ENCODE assay signal across 17 cellular contexts in genomic region chr4:110669663-110670062, GRCh38. TPM values are rescaled to one million over a fixed set of nuclear protein-coding genes. Genes with fewer than 3 reads are reported as not detected.
DNase-seq lines count a peak whose midpoint lies in the region; ATAC-seq and TF ChIP-seq lines count a peak whose summit lies in the region.
"Had no signal": no experiment of that assay in that cellular context is flagged by ENCODE, and none has a peak within 500 bp of the region (broad histone marks: within the 10 kb centered on the region; RNA-seq: fewer than 3 reads in every experiment).

No MANE protein-coding gene starts in this region.

- no peaks in the 10 kb centered on the region for H3K36me3 ChIP-seq in lower lobe of right lung
- H3K36me3 ChIP-seq: BLaER1 had no signal

- H3K4me3 ChIP-seq in lower lobe of right lung = no peak overlapping the region
- H3K4me3 ChIP-seq: BLaER1 had no signal

- no peak for TF ChIP-seq CTCF in lower lobe of right lung (IDR thresholded peaks at IDR 0.05)

- H3K4me1 ChIP-seq in lower lobe of right lung = no peaks in the 10 kb centered on the region
- H3K4me1 ChIP-seq: BLaER1 had no signal

- no peaks in the 10 kb centered on the region for H3K9me3 ChIP-seq in lower lobe of right lung
- H3K9me3 ChIP-seq: BLaER1 had no signal

- intact Hi-C loops in lower lobe of right lung (cut with DNase I) (no loop called here), posterior vena cava (cut with DNase I) (no loop called here)

- no peaks in the 10 kb centered on the region for H3K27me3 ChIP-seq in lower lobe of right lung (ENCODE audit: low read depth)
- H3K27me3 ChIP-seq: BLaER1 had no signal

- H3K27ac ChIP-seq in lower lobe of right lung = no peak overlapping the region
- H3K27ac ChIP-seq: BLaER1, HL-60, RWPE1 had no signal

- DNase-seq in M059J (ENCODE audit: low read depth) (peak; percentile 67), amniotic epithelial cell (ENCODE audit: low read depth) (peak; percentile 42), lower lobe of right lung (no peak), posterior vena cava (ENCODE audit: low spot score) (no peak)
- no peak for DNase-seq in activated CD4-positive, alpha-beta T cell treated with anti-CD3 and anti-CD28 coated beads, Interleukin-2, amount 50 U/mL, for 48 hours
- DNase-seq: CD8-positive, alpha-beta memory T cell; GF-D8; HFFc6; KBM-7; NCI-H1417; NCI-H2029 treated with DMSO at 0.1 percent for 48 hours; NCI-H510A treated with DMSO at 0.1 percent for 48 hours had no signal

- ATAC-seq in lower lobe of right lung (peak; percentile 45 to 53), GM18873 (IDR thresholded peaks at IDR 0.05; ENCODE audit: low FRiP score, unreplicated experiment) (no peak), esophagus mucosa (no peak)

RNA-seq across cellular contexts. Expression of gene PITX2, which starts 46.8 kb away (rescaled TPM):
- total RNA-seq in M059J (2014; rRNA removed; shearing (Covaris generic)) = 7.8 and 15.1 TPM in 2 replicates
- total RNA-seq in lower lobe of right lung (not detected), posterior vena cava (under 1 TPM; 0.19 to 0.43 TPM), esophagus mucosa (2.1 TPM)
- total RNA-seq: CD8-positive, alpha-beta memory T cell had no signal

Comparison
In these comparisons a context has a peak if more than half of its experiments do, and no peak if none do; other contexts are left out.
1. DNase-seq: peak in M059J (single experiment) and amniotic epithelial cell (single experiment); none in lower lobe of right lung (single experiment), activated CD4-positive, alpha-beta T cell treated with anti-CD3 and anti-CD28 coated beads, Interleukin-2, amount 50 U/mL, for 48 hours (0 of 2) and posterior vena cava (single experiment).
2. ATAC-seq: peak in lower lobe of right lung (2 of 2); none in GM18873 (single experiment) and esophagus mucosa (single experiment).